26 cellular contexts compared by ENCODE assay signal in genomic region chr2:212923393-212923792, GRCh38.
"Had no signal": no experiment of that assay in that cellular context is flagged by ENCODE, and none has a peak within 500 bp of the region (broad histone marks: within the 10 kb centered on the region; RNA-seq: fewer than 3 reads in every experiment).

No MANE protein-coding gene starts in this region.

- ATAC-seq: activated CD4-positive, alpha-beta T cell treated with anti-CD3 and anti-CD28 coated beads for 36 hours; activated naive CD4-positive, alpha-beta T cell treated with anti-CD3 and anti-CD28 coated beads, Interleukin-2, amount 50 U/mL, for 72 hours; activated T-cell treated with anti-CD3 and anti-CD28 coated beads, Interleukin-2, amount 50 U/mL, for 72 hours; effector memory CD8-positive, alpha-beta T cell; gastroesophageal sphincter; left colon; naive thymus-derived CD8-positive, alpha-beta T cell; psoas muscle; upper lobe of right lung had no signal

- H3K4me3 Mint-ChIP-seq: activated CD4-positive, alpha-beta T cell treated with anti-CD3 and anti-CD28 coated beads for 36 hours; activated T-cell treated with anti-CD3 and anti-CD28 coated beads, Interleukin-2, amount 50 U/mL, for 72 hours; effector memory CD8-positive, alpha-beta T cell; memory B cell; naive thymus-derived CD8-positive, alpha-beta T cell; neural crest cell; T-helper 2 cell treated with Interferon-gamma antibody and Interleukin-4, amounts not matched to agents 5 μg/mL and 100 μg/mL, for 36 hours had no signal

- H3K27me3 Mint-ChIP-seq: effector memory CD8-positive, alpha-beta T cell had no signal

- H3K27ac Mint-ChIP-seq: activated CD4-positive, alpha-beta T cell treated with anti-CD3 and anti-CD28 coated beads for 36 hours; activated naive CD4-positive, alpha-beta T cell treated with anti-CD3 and anti-CD28 coated beads, Interleukin-2, amount 50 U/mL, for 72 hours; activated T-cell treated with anti-CD3 and anti-CD28 coated beads, Interleukin-2, amount 50 U/mL, for 72 hours; effector memory CD8-positive, alpha-beta T cell; memory B cell; naive thymus-derived CD8-positive, alpha-beta T cell; T-helper 2 cell treated with Interferon-gamma antibody and Interleukin-4, amounts not matched to agents 5 μg/mL and 100 μg/mL, for 36 hours had no signal

- H3K4me1 Mint-ChIP-seq: memory B cell, neural crest cell had no signal

- DNase-seq: activated CD4-positive, alpha-beta T cell treated with anti-CD3 and anti-CD28 coated beads for 36 hours; activated CD4-positive, alpha-beta T cell treated with anti-CD3 and anti-CD28 coated beads, Interleukin-2, amount 50 U/mL, for 4 hours; activated CD4-positive, CD25-positive, alpha-beta regulatory T cell; activated naive CD4-positive, alpha-beta T cell; activated T-cell treated with anti-CD3 and anti-CD28 coated beads for 4 hours; activated T-cell treated with anti-CD3 and anti-CD28 coated beads, Interleukin-2, amount 50 U/mL, for 72 hours; anterior cingulate cortex; effector memory CD8-positive, alpha-beta T cell; left colon; naive thymus-derived CD8-positive, alpha-beta T cell; nucleus accumbens; psoas muscle; stimulated activated CD4-positive, alpha-beta T cell treated with anti-CD3 and anti-CD28 coated beads, Interleukin-15, amount 100 ng/mL, for 24 hours; stimulated activated naive CD4-positive, alpha-beta T cell; T-helper 1 cell; tibial artery; upper lobe of right lung had no signal

- H3K4me3 ChIP-seq: coronary artery, gastroesophageal sphincter, hepatocyte, psoas muscle, right atrium auricular region, suprapubic skin, tibial artery, upper lobe of right lung had no signal

- H3K9me3 Mint-ChIP-seq: neural crest cell had no signal

- H3K36me3 Mint-ChIP-seq: memory B cell; naive thymus-derived CD8-positive, alpha-beta T cell had no signal
